Comparison of ENCODE assay signal across 22 cellular contexts in genomic region chr16:11697319-11697718, GRCh38. TPM values are rescaled to one million over a fixed set of nuclear protein-coding genes. Genes with fewer than 3 reads are reported as not detected.
A peak's percentile ranks its signal among the peaks of the same experiment; 100 is the strongest.
DNase-seq lines count a peak whose midpoint lies in the region; ATAC-seq and TF ChIP-seq lines count a peak whose summit lies in the region.
"Had no signal": no experiment of that assay in that cellular context is flagged by ENCODE, and none has a peak within 500 bp of the region (broad histone marks: within the 10 kb centered on the region; RNA-seq: fewer than 3 reads in every experiment).

No MANE protein-coding gene starts in this region.

- H2BK15ac ChIP-seq in neuronal stem cell (ENCODE audit: low read length): no peak overlapping the region

- H3K23ac ChIP-seq in neuronal stem cell (ENCODE audit: low read depth, low read length, poor library complexity): no peak overlapping the region

- no peak overlapping the region for H2AK5ac ChIP-seq in neuronal stem cell (ENCODE audit: low read depth, low read length)

- H4K91ac ChIP-seq in neuronal stem cell (ENCODE audit: low read depth, low read length, poor library complexity): no peak overlapping the region

- no peak overlapping the region for H4K8ac ChIP-seq in neuronal stem cell (ENCODE audit: low read depth, low read length)

- peaks cover 27% of the 10 kb centered on the region for H3K4me1 ChIP-seq in CD4-positive, CD25-positive, alpha-beta regulatory T cell (ENCODE audit: control insufficient read depth, insufficient read depth, low read length, poor library complexity, severe bottlenecking)
- H3K4me1 ChIP-seq in neuronal stem cell (ENCODE audit: control insufficient read depth in 2 of 2, insufficient read depth in 1 of 2, low read depth in 1 of 2, low read length in 2 of 2) (peaks cover 0 to 3% of the 10 kb centered on the region in 2 donors), mucosa of descending colon (ENCODE audit: low read depth) (no peaks in the 10 kb centered on the region)
- H3K4me1 ChIP-seq: colonic mucosa, neural progenitor cell had no signal

- no peak overlapping the region for H3K4me3 ChIP-seq in CD4-positive, CD25-positive, alpha-beta regulatory T cell (ENCODE audit: low read depth, low read length)
- H3K4me3 ChIP-seq in neuronal stem cell (ENCODE audit: low read length in 2 of 2) (no peak overlapping the region), mucosa of descending colon (no peak overlapping the region)
- H3K4me3 ChIP-seq: colonic mucosa, GM23248, heart right ventricle, neural progenitor cell had no signal

- TF ChIP-seq CTCF in mucosa of descending colon (IDR thresholded peaks at IDR 0.05): no peak

- H3K4me2 ChIP-seq in neuronal stem cell (ENCODE audit: insufficient read depth, low read length, poor library complexity, severe bottlenecking): no peak overlapping the region
- H3K4me2 ChIP-seq: neural progenitor cell had no signal

- peaks cover 3% of the 10 kb centered on the region for H3K79me1 ChIP-seq in neuronal stem cell (ENCODE audit: low read depth, low read length)

- no peaks in the 10 kb centered on the region for H3K27me3 ChIP-seq in CD4-positive, CD25-positive, alpha-beta regulatory T cell (ENCODE audit: control insufficient read depth, insufficient read depth, low read length)
- H3K27me3 ChIP-seq in neuronal stem cell (ENCODE audit: control insufficient read depth in 3 of 3, insufficient read depth in 3 of 3, low read depth in 1 of 3, low read length in 3 of 3): no peaks in the 10 kb centered on the region
- H3K27me3 ChIP-seq: colonic mucosa, heart right ventricle, neural progenitor cell had no signal

- H3K9ac ChIP-seq in neuronal stem cell (ENCODE audit: low read depth, low read length, poor library complexity): no peak overlapping the region
- H3K9ac ChIP-seq: GM23248, neural progenitor cell had no signal

- H3K27ac ChIP-seq in CD4-positive, CD25-positive, alpha-beta regulatory T cell (ENCODE audit: insufficient read depth, low read length, poor library complexity, severe bottlenecking): no peak overlapping the region
- H3K27ac ChIP-seq in angular gyrus (ENCODE audit: low read depth, low read length): peak overlapping the region; percentile 72
- H3K27ac ChIP-seq in neuronal stem cell (replicated peaks; ENCODE audit: low read length): no peak overlapping the region
- H3K27ac ChIP-seq: 22Rv1, colonic mucosa, GM23248, heart right ventricle, HL-60, neural progenitor cell had no signal

- H2BK12ac ChIP-seq in neuronal stem cell (ENCODE audit: low read length): no peak overlapping the region

- no peak overlapping the region for H2AFZ ChIP-seq in neuronal stem cell (ENCODE audit: low read length)
- H2AFZ ChIP-seq: GM23248, neural progenitor cell had no signal

- H3K36me3 ChIP-seq in CD4-positive, CD25-positive, alpha-beta regulatory T cell (ENCODE audit: control insufficient read depth, insufficient read depth, low read length): peaks cover 73% of the 10 kb centered on the region
- H3K36me3 ChIP-seq in neuronal stem cell (replicated peaks in 1 of 2; ENCODE audit: control insufficient read depth in 2 of 2, insufficient read depth in 2 of 2, low read length in 2 of 2): peaks cover 15 to 64% of the 10 kb centered on the region in 2 donors
- no peaks in the 10 kb centered on the region for H3K36me3 ChIP-seq in mucosa of descending colon (ENCODE audit: low read depth)
- H3K36me3 ChIP-seq: neural progenitor cell had no signal

- no peak for DNase-seq in T-helper 1 cell
- DNase-seq in CD4-positive, CD25-positive, alpha-beta regulatory T cell: no peak
- DNase-seq in neuronal stem cell (ENCODE audit: low spot score): no peak
- no peak for DNase-seq in mucosa of descending colon
- DNase-seq: activated CD4-positive, alpha-beta T cell treated with anti-CD3 and anti-CD28 coated beads for 36 hours; activated naive CD4-positive, alpha-beta T cell treated with Interleukin-2 at 50 U/mL for 16 hours; activated T-cell treated with anti-CD3 and anti-CD28 coated beads, Interleukin-2, amount 50 U/mL, for 1 hour; colonic mucosa; GM23248; heart right ventricle; IMR-90; midbrain; NCI-H1436; NCI-H526; stimulated activated CD4-positive, alpha-beta T cell treated with anti-CD3 and anti-CD28 coated beads, Interleukin-4, amount 100 ng/mL, for 24 hours had no signal

- no peak overlapping the region for H3K4ac ChIP-seq in neuronal stem cell (ENCODE audit: low read length)

- no peaks in the 10 kb centered on the region for H3K27me3 Mint-ChIP-seq in T-helper 1 cell treated with Interleukin-12 subunit alpha and Interleukin-12 subunit beta and Interleukin-4 antibody, amounts not matched to agents 30 μg/mL and 1 μg/mL, for 36 hours (ENCODE audit: low read depth)
- H3K27me3 Mint-ChIP-seq in CD4-positive, CD25-positive, alpha-beta regulatory T cell: no peaks in the 10 kb centered on the region
- H3K27me3 Mint-ChIP-seq: activated CD4-positive, alpha-beta T cell treated with anti-CD3 and anti-CD28 coated beads for 36 hours had no signal

- peaks cover 56% of the 10 kb centered on the region for H3K36me3 Mint-ChIP-seq in T-helper 1 cell treated with Interleukin-12 subunit alpha and Interleukin-12 subunit beta and Interleukin-4 antibody, amounts not matched to agents 30 μg/mL and 1 μg/mL, for 36 hours (ENCODE audit: low read depth)
- H3K36me3 Mint-ChIP-seq in CD4-positive, CD25-positive, alpha-beta regulatory T cell: peaks cover 55% of the 10 kb centered on the region

- H3K9me3 ChIP-seq in CD4-positive, CD25-positive, alpha-beta regulatory T cell (ENCODE audit: control insufficient read depth in 2 of 2, low read length in 2 of 2): no peaks in the 10 kb centered on the region
- no peaks in the 10 kb centered on the region for H3K9me3 ChIP-seq in neuronal stem cell (replicated peaks in 1 of 2; ENCODE audit: control insufficient read depth in 2 of 2, insufficient read depth in 1 of 2, low read depth in 1 of 2, low read length in 2 of 2)
- H3K9me3 ChIP-seq in mucosa of descending colon: no peaks in the 10 kb centered on the region
- H3K9me3 ChIP-seq: colonic mucosa, heart right ventricle had no signal

- ATAC-seq in CD4-positive, CD25-positive, alpha-beta regulatory T cell (ENCODE audit: low read depth in 2 of 2): no peak
- ATAC-seq in HG03039 (IDR thresholded peaks at IDR 0.05; ENCODE audit: unreplicated experiment) (no peak), mucosa of descending colon (no peak), GM18867 (IDR thresholded peaks at IDR 0.05; ENCODE audit: unreplicated experiment) (no peak)

- peak overlapping the region; percentile 52 for H3K18ac ChIP-seq in neuronal stem cell (ENCODE audit: low read length)

- H2BK120ac ChIP-seq in neuronal stem cell (ENCODE audit: low read depth, low read length): no peak overlapping the region

- H3K14ac ChIP-seq in neuronal stem cell (ENCODE audit: low read length): no peak overlapping the region

- H3K9me3 Mint-ChIP-seq in T-helper 1 cell treated with Interleukin-12 subunit alpha and Interleukin-12 subunit beta and Interleukin-4 antibody, amounts not matched to agents 30 μg/mL and 1 μg/mL, for 36 hours: no peaks in the 10 kb centered on the region
- H3K9me3 Mint-ChIP-seq in CD4-positive, CD25-positive, alpha-beta regulatory T cell: no peaks in the 10 kb centered on the region
- H3K9me3 Mint-ChIP-seq: neural progenitor cell had no signal

- no peak overlapping the region for H2BK5ac ChIP-seq in neuronal stem cell (ENCODE audit: low read length)

- H3K4me1 Mint-ChIP-seq in T-helper 1 cell treated with Interleukin-12 subunit alpha and Interleukin-12 subunit beta and Interleukin-4 antibody, amounts not matched to agents 30 μg/mL and 1 μg/mL, for 36 hours (ENCODE audit: low read depth): peaks cover 48% of the 10 kb centered on the region
- peaks cover 26 to 64% (median 47%) of the 10 kb centered on the region in 4 donors for H3K4me1 Mint-ChIP-seq in CD4-positive, CD25-positive, alpha-beta regulatory T cell

- H3K4me3 Mint-ChIP-seq in T-helper 1 cell treated with Interleukin-12 subunit alpha and Interleukin-12 subunit beta and Interleukin-4 antibody, amounts not matched to agents 30 μg/mL and 1 μg/mL, for 36 hours: no peak overlapping the region
- no peak overlapping the region for H3K4me3 Mint-ChIP-seq in CD4-positive, CD25-positive, alpha-beta regulatory T cell
- H3K4me3 Mint-ChIP-seq: activated CD4-positive, alpha-beta T cell treated with anti-CD3 and anti-CD28 coated beads for 36 hours had no signal

- H3K27ac Mint-ChIP-seq in T-helper 1 cell treated with Interleukin-12 subunit alpha and Interleukin-12 subunit beta and Interleukin-4 antibody, amounts not matched to agents 30 μg/mL and 1 μg/mL, for 36 hours: peak overlapping the region; percentile 52
- peak overlapping the region in 2 of 3 donors; percentile 45 to 85 for H3K27ac Mint-ChIP-seq in CD4-positive, CD25-positive, alpha-beta regulatory T cell
- H3K27ac Mint-ChIP-seq: neural progenitor cell had no signal

- no CpG with 5 or more reads among the region's 12 CpGs for WGBS in neuronal stem cell (ENCODE audit: extremely low coverage in 2 of 2, insufficient read length in 2 of 2, insufficient replicate concordance in 1 of 2), 2 donors

- intact Hi-C loops in mucosa of descending colon (cut with DNase I, micrococcal nuclease): no loop called here

RNA-seq across cellular contexts. Expression of gene SNN, which starts 29.1 kb away (rescaled TPM):
- 27.5 TPM for total RNA-seq in CD4-positive, CD25-positive, alpha-beta regulatory T cell
- 10 to 100 TPM; 14.5 to 31.2 (median 23.8) TPM for polyA plus RNA-seq in CD4-positive, CD25-positive, alpha-beta regulatory T cell
- 84.2 TPM for polyA plus RNA-seq in neuronal stem cell (2013, experiment 1 of 2)
- polyA plus RNA-seq in neuronal stem cell (2013, experiment 2 of 2): 83.6 TPM
- 10 to 100 TPM in 1 of 3 donors, 1 to 10 TPM in 2; 2.3 to 22.1 (median 4.2) TPM for total RNA-seq in mucosa of descending colon

RNA-seq across cellular contexts. Expression of gene TXNDC11, which starts 45.3 kb away (rescaled TPM):
- 178 TPM for total RNA-seq in CD4-positive, CD25-positive, alpha-beta regulatory T cell
- polyA plus RNA-seq in CD4-positive, CD25-positive, alpha-beta regulatory T cell: 10 to 100 TPM; 64.9 to 77.2 (median 70.0) TPM
- 11.9 TPM for polyA plus RNA-seq in neuronal stem cell (2013, experiment 1 of 2)
- polyA plus RNA-seq in neuronal stem cell (2013, experiment 2 of 2): 12.0 TPM
- total RNA-seq in mucosa of descending colon: 10 to 100 TPM; 52.3 to 71.9 (median 60.3) TPM
